In the genomic region with DNA sequence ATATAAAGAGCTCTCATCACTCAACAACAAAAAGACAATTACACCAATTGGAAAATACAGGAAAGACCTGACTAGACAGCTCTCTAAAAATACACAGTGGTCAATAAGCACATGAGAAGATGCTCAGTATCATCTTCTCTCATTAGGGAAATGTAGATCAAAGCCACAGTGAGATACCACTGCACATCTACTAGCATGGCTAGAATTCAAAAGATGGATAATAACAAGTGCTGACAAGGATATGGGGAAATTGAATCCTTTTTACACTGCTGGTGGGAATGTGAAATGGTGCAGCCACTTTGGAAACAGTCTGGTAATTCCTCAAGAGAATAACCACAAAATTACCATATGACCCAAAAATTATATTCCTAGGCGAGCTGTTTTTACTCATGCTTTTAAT, we compare ENCODE assay signal across 29 cellular contexts. TPM values are rescaled to one million over a fixed set of nuclear protein-coding genes. Genes with fewer than 3 reads are reported as not detected.
"Had no signal": no experiment of that assay in that cellular context is flagged by ENCODE, and none has a peak within 500 bp of the region (broad histone marks: within the 10 kb centered on the region; RNA-seq: fewer than 3 reads in every experiment).

No MANE protein-coding gene starts in this region.

- H3K4me1 ChIP-seq: adrenal gland had no signal

- FAIRE-seq: endothelial cell of umbilical vein, TTC549, urothelium cell line had no signal

- H3K27me3 ChIP-seq: adrenal gland, heart left ventricle had no signal

- DNase-seq: activated CD4-positive, alpha-beta T cell treated with anti-CD3 and anti-CD28 coated beads for 48 hours; activated CD4-positive, alpha-beta T cell treated with anti-CD3 and anti-CD28 coated beads, Interleukin-2, amount 50 U/mL, for 48 hours; activated CD8-positive, alpha-beta memory T cell treated with anti-CD3 and anti-CD28 coated beads for 24 hours; activated effector memory CD4-positive, alpha-beta T cell treated with anti-CD3 and anti-CD28 coated beads, Interleukin-2, amount 50 U/mL, for 16 hours; activated naive CD4-positive, alpha-beta T cell treated with anti-CD3 and anti-CD28 coated beads for 36 hours; activated naive CD8-positive, alpha-beta T cell treated with anti-CD3 and anti-CD28 coated beads for 36 hours; adrenal gland; aorta; cortex of kidney; foreskin fibroblast; heart left ventricle; immature natural killer cell; mesenchymal stem cell; posterior cingulate gyrus; stimulated activated CD4-positive, alpha-beta T cell treated with anti-CD3 and anti-CD28 coated beads, Interleukin-2, amount 100 ng/mL, for 24 hours; stimulated activated naive B cell treated with anti-CD40 and anti-IgM and Interleukin-4, amounts not matched to agents 10 μg/mL and 1 μg/mL and 100 μg/mL, for 72 hours; SW 1271; T-helper 9 cell; trophoblast cell had no signal

- H3K9me3 ChIP-seq: adrenal gland, mucosa of descending colon, thoracic aorta had no signal

- H3K4me3 ChIP-seq: adrenal gland, heart left ventricle, mucosa of descending colon, smooth muscle cell, thoracic aorta had no signal

- H3K27ac ChIP-seq: adrenal gland, VCaP had no signal

- ATAC-seq: sciatic nerve; stimulated activated naive B cell treated with anti-CD40 and anti-IgM and Interleukin-4, amounts not matched to agents 10 μg/mL and 1 μg/mL and 100 μg/mL, for 72 hours had no signal

- H3K36me3 ChIP-seq: adrenal gland, heart left ventricle, thoracic aorta had no signal

- H3K4me2 ChIP-seq: smooth muscle cell had no signal

RNA-seq across cellular contexts. Expression of gene HES2, which starts 35.6 kb away (rescaled TPM):
- total RNA-seq: activated naive CD8-positive, alpha-beta T cell treated with anti-CD3 and anti-CD28 coated beads for 36 hours; cardiac septum; osteoblast; sciatic nerve; thoracic aorta had no signal
- polyA plus RNA-seq: immature natural killer cell had no signal

RNA-seq across cellular contexts. Expression of gene ESPN, which starts 40.4 kb away (rescaled TPM):
- total RNA-seq: osteoblast, smooth muscle cell, thoracic aorta had no signal
- polyA plus RNA-seq: immature natural killer cell had no signal
